15 cellular contexts compared by ENCODE assay signal in genomic region chr5:9437741-9438240, GRCh38.
A peak's percentile ranks its signal among the peaks of the same experiment; 100 is the strongest.
DNase-seq lines count a peak whose midpoint lies in the region; ATAC-seq and TF ChIP-seq lines count a peak whose summit lies in the region.
"Had no signal": no experiment of that assay in that cellular context is flagged by ENCODE, and none has a peak within 500 bp of the region (broad histone marks: within the 10 kb centered on the region; RNA-seq: fewer than 3 reads in every experiment).

No MANE protein-coding gene starts in this region.

- H2AFZ ChIP-seq in IMR-90 (replicated peaks; ENCODE audit: low read length, poor library complexity) = peak overlapping the region; percentile 35

- peak overlapping the region; percentile 22; the same call in 1 of the 2 replicates for H4K5ac ChIP-seq in IMR-90 (ENCODE audit: low read depth, low read length)

- no peak overlapping the region for H2AK9ac ChIP-seq in IMR-90 (replicated peaks; ENCODE audit: low read depth, low read length, poor library complexity)

- no peak overlapping the region for H3K9ac ChIP-seq in IMR-90 (ENCODE audit: low read depth, low read length)

- WGBS in IMR-90 (ENCODE audit: extremely low coverage in 2 of 2, insufficient read length in 1 of 2), 2 experiments = 20% methylated on average over 1 of the region's 5 CpGs; no CpG with 5 or more reads in 1 of the 2 experiments

- no peak for TF ChIP-seq CTCF in IMR-90 (conservative IDR thresholded peaks at IDR 0.05; ENCODE audit: low read depth, low read length)
- no peak for TF ChIP-seq CTCF in choroid plexus epithelial cell (conservative IDR thresholded peaks at IDR 0.05; ENCODE audit: low read depth, low read length)
- no peak for TF ChIP-seq CTCF in GM10248 (IDR thresholded peaks at IDR 0.05; ENCODE audit: control extremely low read depth, extremely low read depth, low read depth, missing control alignments)

- in situ Hi-C loops in IMR-90 (cut with MboI; ENCODE audit: low sequenced_read_pairs) (no loop called here), HAP-1 (cut with MboI; ENCODE audit: low sequenced_read_pairs) (no loop called here)

- peak overlapping the region in 1 of 2 experiments; percentile 59; a peak in 2 of 4 replicates for H4K8ac ChIP-seq in IMR-90 (ENCODE audit: low read depth in 2 of 2, low read length in 2 of 2)

- H2BK20ac ChIP-seq in IMR-90 (ENCODE audit: low read depth, low read length) = peak overlapping the region; percentile 11; the same call in 1 of the 2 replicates

- H3K4me2 ChIP-seq in IMR-90 (ENCODE audit: low read depth, low read length) = no peak overlapping the region

- 0 out of 3 replicates have a peak overlapping the region, but pooled peaks have one; percentile 31 for H2BK15ac ChIP-seq in IMR-90 (ENCODE audit: low read depth, low read length)

- intact Hi-C loops in IMR-90 (cut with micrococcal nuclease) = no loop called here

- peaks cover 9% of the 10 kb centered on the region; the same call in 1 of the 2 replicates for H4K20me1 ChIP-seq in IMR-90 (ENCODE audit: insufficient read depth, low read length)

- BruUV-seq in IMR-90 (replicated peaks; lab: Mats Ljungman, UMichigan) = no TSS peak

- peak overlapping the region; percentile 30; the same call in 1 of the 2 replicates for H3K23ac ChIP-seq in IMR-90 (ENCODE audit: low read depth, low read length)

- CTCF ChIA-PET in IMR-90 (lab: Yijun Ruan, JAX) (no interaction called here), GM10248 (lab: Yijun Ruan, JAX) (interaction anchor here (0.9 kb wide), 1 partner anchor 13 kb away, joined by 3 read pairs; no protein-coding TSS in a partner anchor)

- H3K4me1 ChIP-seq in IMR-90 (ENCODE audit: control insufficient read depth, insufficient read depth, low read length) (peaks cover 15% of the 10 kb centered on the region), HAP-1 (no peaks in the 10 kb centered on the region)

- ATAC-seq in IMR-90 (ENCODE audit: low read depth) = no peak
- ATAC-seq: left ventricle myocardium superior; stimulated activated naive B cell treated with anti-CD40 and anti-IgM and Interleukin-4, amounts not matched to agents 10 μg/mL and 1 μg/mL and 100 μg/mL, for 72 hours had no signal

- peaks cover 26% of the 10 kb centered on the region; the same call in 1 of the 2 replicates for H3K9me1 ChIP-seq in IMR-90 (ENCODE audit: insufficient read depth, low read length)

- peak overlapping the region; percentile 31; the same call in 1 of the 2 replicates for H2BK120ac ChIP-seq in IMR-90 (ENCODE audit: low read depth, low read length)

- no peak overlapping the region for H3K56ac ChIP-seq in IMR-90 (ENCODE audit: extremely low read depth, insufficient read depth, low read length)

- H3K9me3 ChIP-seq in IMR-90 (ENCODE audit: control insufficient read depth, insufficient read depth, low read length) (no peaks in the 10 kb centered on the region), HAP-1 (no peaks in the 10 kb centered on the region)

- peak overlapping the region; percentile 48 for H2BK5ac ChIP-seq in IMR-90 (ENCODE audit: low read depth, low read length, poor library complexity, severe bottlenecking)

- H3K79me1 ChIP-seq in IMR-90 (ENCODE audit: low read depth in 1 of 2, low read length in 2 of 2) = peaks cover 18 to 54% of the 10 kb centered on the region in 2 experiments; a peak in 3 of 4 replicates

- dilution Hi-C loops in IMR-90 (cut with HindIII; ENCODE audit: low sequenced_read_pairs, unreplicated experiment) = no loop called here

- peak overlapping the region; percentile 88; the same call in 1 of the 2 replicates for H2AK5ac ChIP-seq in IMR-90 (ENCODE audit: low read depth, low read length)

- H3K4me3 ChIP-seq in IMR-90 (ENCODE audit: insufficient read depth, low read depth, low read length) (no peak overlapping the region), choroid plexus epithelial cell (ENCODE audit: low read depth, low read length) (no peak overlapping the region), HAP-1 (no peak overlapping the region)
- H3K4me3 ChIP-seq: coronary artery had no signal

- TF ChIP-seq POLR2A in IMR-90 (IDR thresholded peaks at IDR 0.05; ENCODE audit: low read depth, low read length) = no peak

- TF ChIP-seq RAD21 in IMR-90 (IDR thresholded peaks at IDR 0.05; ENCODE audit: low read length) = no peak

- POLR2A ChIA-PET in IMR-90 (lab: Charles Lee; ENCODE audit: unreplicated experiment) = no interaction called here
- POLR2A ChIA-PET in GM10248 (lab: Yijun Ruan, JAX) = no interaction called here

- H3K36me3 ChIP-seq in IMR-90 (ENCODE audit: control insufficient read depth, insufficient read depth, low read length) (peaks cover 7% of the 10 kb centered on the region), HAP-1 (replicated peaks) (no peaks in the 10 kb centered on the region)

- peak; percentile 80 for DNase-seq in CD1c-positive myeloid dendritic cell (ENCODE audit: extremely low spot score)
- DNase-seq in IMR-90 = peak; percentile 86
- peak; percentile 69 for DNase-seq in choroid plexus epithelial cell (ENCODE audit: low read depth)
- DNase-seq in non-pigmented ciliary epithelial cell (ENCODE audit: low read depth) = peak; percentile 71
- no peak for DNase-seq in HAP-1 (ENCODE audit: low spot score in 2 of 2)
- DNase-seq in GM10248 (ENCODE audit: extremely low spot score) = no peak
- no peak for DNase-seq in DMS 273 (lab: John Stamatoyannopoulos, UW; ENCODE audit: unreplicated experiment)
- DNase-seq in GM19238 (ENCODE audit: insufficient read length, low spot score) = no peak
- DNase-seq: activated naive CD4-positive, alpha-beta T cell treated with anti-CD3 and anti-CD28 coated beads, Interleukin-2, amount 50 U/mL, for 16 hours; CD4-positive, CD25-positive, alpha-beta regulatory T cell; glutamatergic neuron; left ventricle myocardium superior; stimulated activated CD4-positive, alpha-beta T cell treated with anti-CD3 and anti-CD28 coated beads, Interleukin-2, amount 100 ng/mL, for 24 hours; stimulated activated naive B cell treated with anti-CD40 and anti-IgM and Interleukin-4, amounts not matched to agents 10 μg/mL and 1 μg/mL and 100 μg/mL, for 72 hours had no signal

- H3K14ac ChIP-seq in IMR-90 (replicated peaks; ENCODE audit: low read depth, low read length) = 0 out of 2 replicates have a peak overlapping the region, but pooled peaks have one; percentile 16

- peak overlapping the region; percentile 49; the same call in 1 of the 2 replicates for H3K4ac ChIP-seq in IMR-90 (ENCODE audit: low read depth, low read length)

- no peaks in the 10 kb centered on the region for H3K27me3 ChIP-seq in IMR-90 (ENCODE audit: control insufficient read depth, insufficient read depth, low read length)
- no peaks in the 10 kb centered on the region for H3K27me3 ChIP-seq in HAP-1 (ENCODE audit: low read depth)

- no peak overlapping the region for H4K91ac ChIP-seq in IMR-90 (ENCODE audit: insufficient read depth, low read depth, low read length)

- H3K27ac ChIP-seq in IMR-90 (ENCODE audit: insufficient read depth, low read length) = no peak overlapping the region
- H3K27ac ChIP-seq: coronary artery had no signal

- peak overlapping the region; percentile 53; the same call in 1 of the 2 replicates for H3K18ac ChIP-seq in IMR-90 (ENCODE audit: low read depth, low read length)

TF ChIP-seq in IMR-90, 13 proteins besides CTCF, POLR2A, EP300 and RAD21:
- TF ChIP-seq CHD1 (IDR thresholded peaks at IDR 0.05; ENCODE audit: low read depth, low read length) (no peak), MXI1 (IDR thresholded peaks at IDR 0.05; ENCODE audit: borderline replicate concordance, low read depth, low read length) (0 out of 2 replicates have a peak, but pooled peaks have one; percentile 55)
- TF ChIP-seq, protein P1, sequence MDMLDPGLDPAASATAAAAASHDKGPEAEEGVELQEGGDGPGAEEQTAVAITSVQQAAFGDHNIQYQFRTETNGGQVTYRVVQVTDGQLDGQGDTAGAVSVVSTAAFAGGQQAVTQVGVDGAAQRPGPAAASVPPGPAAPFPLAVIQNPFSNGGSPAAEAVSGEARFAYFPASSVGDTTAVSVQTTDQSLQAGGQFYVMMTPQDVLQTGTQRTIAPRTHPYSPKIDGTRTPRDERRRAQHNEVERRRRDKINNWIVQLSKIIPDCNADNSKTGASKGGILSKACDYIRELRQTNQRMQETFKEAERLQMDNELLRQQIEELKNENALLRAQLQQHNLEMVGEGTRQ (IDR thresholded peaks at IDR 0.05; ENCODE audit: low read depth, low read length) = peak; percentile 88

Comparison
In these comparisons a context has a peak if more than half of its experiments do, and no peak if none do; other contexts are left out.
1. DNase-seq: peak in CD1c-positive myeloid dendritic cell (single experiment), IMR-90 (single experiment), choroid plexus epithelial cell (single experiment) and non-pigmented ciliary epithelial cell (single experiment); none in HAP-1 (0 of 2), GM10248 (single experiment), DMS 273 (single experiment) and GM19238 (single experiment).